ENCODE assay signal across 8 cellular contexts in genomic region chr15:74789171-74789627, GRCh38. TPM values are rescaled to one million over a fixed set of nuclear protein-coding genes. Genes with fewer than 3 reads are reported as not detected.
DNase-seq lines count a peak whose midpoint lies in the region; ATAC-seq and TF ChIP-seq lines count a peak whose summit lies in the region.

No MANE protein-coding gene starts in this region.

- peak overlapping the region; percentile 99 for H3K27ac Mint-ChIP-seq in activated CD8-positive, alpha-beta T cell treated with anti-CD3 and anti-CD28 coated beads, Interleukin-2, amount 10 ng/mL, durations not matched to agents 7 days and 5 days
- H3K27ac Mint-ChIP-seq in endodermal cell = no peak overlapping the region

- peak overlapping the region; percentile 90 for H3K4me3 Mint-ChIP-seq in activated CD8-positive, alpha-beta T cell treated with anti-CD3 and anti-CD28 coated beads, Interleukin-2, amount 10 ng/mL, durations not matched to agents 7 days and 5 days
- no peak overlapping the region for H3K4me3 Mint-ChIP-seq in endodermal cell

- no peaks in the 10 kb centered on the region for H3K36me3 ChIP-seq in left ventricle myocardium inferior
- no peaks in the 10 kb centered on the region for H3K36me3 ChIP-seq in left lung
- H3K36me3 ChIP-seq in upper lobe of right lung = no peaks in the 10 kb centered on the region
- peaks cover 19% of the 10 kb centered on the region for H3K36me3 ChIP-seq in endodermal cell (ENCODE audit: control insufficient read depth, insufficient read depth, low read length)

- POLR2A ChIA-PET in activated CD8-positive, alpha-beta T cell treated with anti-CD3 and anti-CD28 coated beads, Interleukin-2, amount 10 ng/mL, durations not matched to agents 7 days and 5 days (lab: Charles Lee) = interaction anchor here (0.6 to 23.0 kb wide), 4 partner anchors 3 to 234 kb away, joined by 3 to 670 read pairs (median 338); partner anchors contain the start of genes CSK, FAM219B and PPCDC

- ATAC-seq in activated CD8-positive, alpha-beta T cell treated with anti-CD3 and anti-CD28 coated beads, Interleukin-2, amount 10 ng/mL, durations not matched to agents 7 days and 5 days = no peak
- ATAC-seq in left lung (peak; percentile 9), upper lobe of right lung (no peak), GM19023 (IDR thresholded peaks at IDR 0.05; ENCODE audit: unreplicated experiment) (no peak)

- DNase-seq in left ventricle myocardium inferior (no peak), cardiac septum (ENCODE audit: low spot score) (no peak), left lung (peak in 1 of 2 donors; percentile 70), upper lobe of right lung (peak; percentile 63), endodermal cell (no peak), NCI-H510A treated with DMSO at 0.1 percent for 48 hours (lab: John Stamatoyannopoulos, UW) (no peak)
- peak; percentile 78 for DNase-seq in activated CD8-positive, alpha-beta T cell treated with anti-CD3 and anti-CD28 coated beads, Interleukin-2, amount 10 ng/mL, durations not matched to agents 7 days and 5 days

- H3K9me3 Mint-ChIP-seq in activated CD8-positive, alpha-beta T cell treated with anti-CD3 and anti-CD28 coated beads, Interleukin-2, amount 10 ng/mL, durations not matched to agents 7 days and 5 days (ENCODE audit: insufficient read depth) = no peaks in the 10 kb centered on the region
- H3K9me3 Mint-ChIP-seq in endodermal cell = no peaks in the 10 kb centered on the region

- WGBS in endodermal cell (ENCODE audit: insufficient coverage in 1 of 2, insufficient read length in 1 of 2), 2 experiments = 90 to 93% methylated on average over 13 to 14 of the region's 14 CpGs

- H3K27me3 ChIP-seq in left ventricle myocardium inferior (ENCODE audit: low read depth) (no peaks in the 10 kb centered on the region), left lung (no peaks in the 10 kb centered on the region), upper lobe of right lung (no peaks in the 10 kb centered on the region), endodermal cell (ENCODE audit: control insufficient read depth, insufficient read depth, low read length, poor library complexity, severe bottlenecking) (no peaks in the 10 kb centered on the region)

- CTCF ChIA-PET in activated CD8-positive, alpha-beta T cell treated with anti-CD3 and anti-CD28 coated beads, Interleukin-2, amount 10 ng/mL, durations not matched to agents 7 days and 5 days (lab: Charles Lee) = interaction anchor here (1.0 to 25.5 kb wide), 8 partner anchors 0 to 161 kb away, joined by 3 to 1683 read pairs (median 10); partner anchors contain the start of genes COX5A and CSK

- no peak for TF ChIP-seq CTCF in left ventricle myocardium inferior (IDR thresholded peaks at IDR 0.05; ENCODE audit: borderline replicate concordance)
- no peak for TF ChIP-seq CTCF in left lung (IDR thresholded peaks at IDR 0.05)
- no peak for TF ChIP-seq CTCF in upper lobe of right lung (IDR thresholded peaks at IDR 0.05)
- TF ChIP-seq CTCF in endodermal cell (conservative IDR thresholded peaks at IDR 0.05) = no peak

- no peaks in the 10 kb centered on the region for H3K27me3 Mint-ChIP-seq in activated CD8-positive, alpha-beta T cell treated with anti-CD3 and anti-CD28 coated beads, Interleukin-2, amount 10 ng/mL, durations not matched to agents 7 days and 5 days (ENCODE audit: low read depth)
- no peaks in the 10 kb centered on the region for H3K27me3 Mint-ChIP-seq in endodermal cell (ENCODE audit: insufficient read depth)

- H3K4me1 Mint-ChIP-seq in activated CD8-positive, alpha-beta T cell treated with anti-CD3 and anti-CD28 coated beads, Interleukin-2, amount 10 ng/mL, durations not matched to agents 7 days and 5 days (ENCODE audit: low read depth) = peaks cover 80% of the 10 kb centered on the region
- peaks cover 14% of the 10 kb centered on the region for H3K4me1 Mint-ChIP-seq in endodermal cell

- H3K4me3 ChIP-seq in left ventricle myocardium inferior (peak overlapping the region; percentile 45), left lung (peak overlapping the region in 1 of 2 donors; percentile 36), upper lobe of right lung (peak overlapping the region; percentile 29), endodermal cell (ENCODE audit: low read length) (no peak overlapping the region)

- peaks cover 70% of the 10 kb centered on the region for H3K36me3 Mint-ChIP-seq in activated CD8-positive, alpha-beta T cell treated with anti-CD3 and anti-CD28 coated beads, Interleukin-2, amount 10 ng/mL, durations not matched to agents 7 days and 5 days (ENCODE audit: low read depth)
- H3K36me3 Mint-ChIP-seq in endodermal cell (ENCODE audit: low read depth) = peaks cover 7% of the 10 kb centered on the region

- H3K9ac ChIP-seq in endodermal cell (ENCODE audit: extremely low read depth, low read length, poor library complexity, severe bottlenecking) = no peak overlapping the region

- intact Hi-C loops in left ventricle myocardium inferior (cut with micrococcal nuclease) (no loop called here), cardiac septum (cut with DNase I) (loop anchor here (5.0 kb wide), 1 partner anchor 113 kb away; no protein-coding TSS in a partner anchor), left lung (cut with DNase I) (no loop called here), upper lobe of right lung (cut with DNase I) (no loop called here)

- peak overlapping the region; percentile 98 for H3K27ac ChIP-seq in left ventricle myocardium inferior (replicated peaks)
- H3K27ac ChIP-seq in left lung = peak overlapping the region; percentile 79 to 93
- peak overlapping the region; percentile 84 for H3K27ac ChIP-seq in upper lobe of right lung
- H3K27ac ChIP-seq in endodermal cell (ENCODE audit: low read depth, low read length) = no peak overlapping the region

- H3K9me3 ChIP-seq in left ventricle myocardium inferior (replicated peaks) = no peaks in the 10 kb centered on the region
- H3K9me3 ChIP-seq in left lung = no peaks in the 10 kb centered on the region
- H3K9me3 ChIP-seq in upper lobe of right lung = no peaks in the 10 kb centered on the region
- no peaks in the 10 kb centered on the region for H3K9me3 ChIP-seq in endodermal cell (ENCODE audit: control insufficient read depth, low read length)

- H3K4me1 ChIP-seq in left ventricle myocardium inferior (peaks cover 98% of the 10 kb centered on the region), left lung (peaks cover 38 to 95% of the 10 kb centered on the region in 2 donors), upper lobe of right lung (peaks cover 92% of the 10 kb centered on the region), endodermal cell (ENCODE audit: control insufficient read depth, insufficient read depth, low read length) (no peaks in the 10 kb centered on the region)

RNA-seq across cellular contexts. Expression of gene CSK, which starts 7.3 kb away (rescaled TPM):
- total RNA-seq in left ventricle myocardium inferior (34.0 TPM), cardiac septum (29.5 TPM), left lung (100 to 1,000 TPM in 1 of 2 donors, 10 to 100 TPM in 1; 52.3 to 101 TPM), upper lobe of right lung (65.6 TPM), endodermal cell (10 to 100 TPM; 64.3 to 68.5 TPM)
- 100 to 1,000 TPM; 314 to 330 TPM for total RNA-seq in activated CD8-positive, alpha-beta T cell treated with anti-CD3 and anti-CD28 coated beads, Interleukin-2, amount 10 ng/mL, durations not matched to agents 7 days and 5 days
- 47.2 TPM for polyA plus RNA-seq in endodermal cell (2013, experiment 1 of 2)
- polyA plus RNA-seq in endodermal cell (2013, experiment 2 of 2) = 45.1 TPM

RNA-seq across cellular contexts. Expression of gene LMAN1L, which starts 23.4 kb away (rescaled TPM):
- 8.1 TPM for total RNA-seq in left ventricle myocardium inferior
- 7.9 TPM for total RNA-seq in cardiac septum
- 1 to 10 TPM in 1 of 2 experiments, under 1 TPM in 1; 0.47 to 1.0 TPM for total RNA-seq in activated CD8-positive, alpha-beta T cell treated with anti-CD3 and anti-CD28 coated beads, Interleukin-2, amount 10 ng/mL, durations not matched to agents 7 days and 5 days
- under 1 TPM in 1 of 2 donors, not detected in 1; 0.39 TPM for total RNA-seq in left lung
- total RNA-seq in upper lobe of right lung = not detected
- not detected for total RNA-seq in endodermal cell
- not detected for polyA plus RNA-seq in endodermal cell (2013, experiment 1 of 2)
- not detected for polyA plus RNA-seq in endodermal cell (2013, experiment 2 of 2)

RNA-seq across cellular contexts. Expression of gene CPLX3, which starts 37.2 kb away (rescaled TPM):
- total RNA-seq in left ventricle myocardium inferior (1.2 TPM), cardiac septum (0.67 TPM), left lung (not detected), upper lobe of right lung (not detected), endodermal cell (not detected)
- not detected for total RNA-seq in activated CD8-positive, alpha-beta T cell treated with anti-CD3 and anti-CD28 coated beads, Interleukin-2, amount 10 ng/mL, durations not matched to agents 7 days and 5 days
- polyA plus RNA-seq in endodermal cell (2013, experiment 1 of 2) = 0.25 TPM
- 0.17 TPM for polyA plus RNA-seq in endodermal cell (2013, experiment 2 of 2)

RNA-seq across cellular contexts. Expression of gene CYP1A2, which starts 40.6 kb away (rescaled TPM):
- total RNA-seq in left ventricle myocardium inferior = not detected
- not detected for total RNA-seq in cardiac septum
- total RNA-seq in activated CD8-positive, alpha-beta T cell treated with anti-CD3 and anti-CD28 coated beads, Interleukin-2, amount 10 ng/mL, durations not matched to agents 7 days and 5 days = not detected
- under 1 TPM in 1 of 2 donors, not detected in 1; 0.15 TPM for total RNA-seq in left lung
- total RNA-seq in upper lobe of right lung = 0.32 TPM
- total RNA-seq in endodermal cell = not detected
- not detected for polyA plus RNA-seq in endodermal cell (2013, experiment 1 of 2)
- polyA plus RNA-seq in endodermal cell (2013, experiment 2 of 2) = not detected

RNA-seq across cellular contexts. Expression of gene ULK3, which starts 53.8 kb away (rescaled TPM):
- total RNA-seq in left ventricle myocardium inferior = 34.1 TPM
- 25.6 TPM for total RNA-seq in cardiac septum
- total RNA-seq in activated CD8-positive, alpha-beta T cell treated with anti-CD3 and anti-CD28 coated beads, Interleukin-2, amount 10 ng/mL, durations not matched to agents 7 days and 5 days = 10 to 100 TPM; 56.9 to 58.0 TPM
- total RNA-seq in left lung = 10 to 100 TPM; 37.4 to 45.1 TPM
- total RNA-seq in upper lobe of right lung = 43.9 TPM
- total RNA-seq in endodermal cell = 10 to 100 TPM; 33.9 to 36.2 TPM
- 49.9 TPM for polyA plus RNA-seq in endodermal cell (2013, experiment 1 of 2)
- polyA plus RNA-seq in endodermal cell (2013, experiment 2 of 2) = 32.5 TPM

Comparison
In these comparisons a context has a peak if more than half of its experiments do, and no peak if none do; other contexts are left out.
1. DNase-seq: peak in activated CD8-positive, alpha-beta T cell treated with anti-CD3 and anti-CD28 coated beads, Interleukin-2, amount 10 ng/mL, durations not matched to agents 7 days and 5 days (single experiment) and upper lobe of right lung (single experiment); none in left ventricle myocardium inferior (single experiment), cardiac septum (single experiment), endodermal cell (single experiment) and NCI-H510A treated with DMSO at 0.1 percent for 48 hours (single experiment).